17 cellular contexts compared by ENCODE assay signal in genomic region chr3:11689749-11690148, GRCh38. TPM values are rescaled to one million over a fixed set of nuclear protein-coding genes. Genes with fewer than 3 reads are reported as not detected.
DNase-seq lines count a peak whose midpoint lies in the region; ATAC-seq and TF ChIP-seq lines count a peak whose summit lies in the region.
"Had no signal": no experiment of that assay in that cellular context is flagged by ENCODE, and none has a peak within 500 bp of the region (broad histone marks: within the 10 kb centered on the region; RNA-seq: fewer than 3 reads in every experiment).

No MANE protein-coding gene starts in this region.

- CTCF ChIA-PET in WTC11 (lab: Charles Lee), result no interaction called here
- CTCF ChIA-PET in RWPE1 (lab: Yijun Ruan, JAX), result no interaction called here
- CTCF ChIA-PET in SK-N-SH (lab: Yijun Ruan, JAX), result no interaction called here

- H3K9me3 Mint-ChIP-seq in WTC11, result no peaks in the 10 kb centered on the region
- no peaks in the 10 kb centered on the region for H3K9me3 Mint-ChIP-seq in neural progenitor cell
- no peaks in the 10 kb centered on the region for H3K9me3 Mint-ChIP-seq in activated T-cell treated with anti-CD3 and anti-CD28 coated beads, Interleukin-2, amount 50 U/mL, for 72 hours
- H3K9me3 Mint-ChIP-seq: CD4-positive, alpha-beta memory T cell; HFFc6 had no signal

- TF ChIP-seq RAD21 in SK-N-SH (IDR thresholded peaks at IDR 0.05; ENCODE audit: low read length), result no peak

- peaks cover 34% of the 10 kb centered on the region for H3K4me1 Mint-ChIP-seq in WTC11
- peaks cover 20% of the 10 kb centered on the region for H3K4me1 Mint-ChIP-seq in neural progenitor cell
- H3K4me1 Mint-ChIP-seq in activated T-cell treated with anti-CD3 and anti-CD28 coated beads, Interleukin-2, amount 50 U/mL, for 72 hours (ENCODE audit: low read depth), result no peaks in the 10 kb centered on the region

- H3K4me3 ChIP-seq in hepatocyte, result no peak overlapping the region
- H3K4me3 ChIP-seq in neural progenitor cell, result no peak overlapping the region
- H3K4me3 ChIP-seq in SK-N-SH (ENCODE audit: low read depth in 2 of 2, low read length in 1 of 2), result no peak overlapping the region
- H3K4me3 ChIP-seq: A549, GM12878 had no signal

- peak overlapping the region; percentile 45 for H3K27ac ChIP-seq in hepatocyte
- peak overlapping the region; percentile 33 for H3K27ac ChIP-seq in neural progenitor cell
- H3K27ac ChIP-seq in RWPE1, result no peak overlapping the region
- no peak overlapping the region for H3K27ac ChIP-seq in SK-N-SH (ENCODE audit: low read depth in 2 of 2, low read length in 1 of 2)
- H3K27ac ChIP-seq: A549, C4-2B had no signal

- H3K27me3 Mint-ChIP-seq in WTC11 (ENCODE audit: low read depth) (no peaks in the 10 kb centered on the region), neural progenitor cell (ENCODE audit: insufficient read depth, low read depth) (no peaks in the 10 kb centered on the region)
- no peaks in the 10 kb centered on the region for H3K27me3 Mint-ChIP-seq in activated T-cell treated with anti-CD3 and anti-CD28 coated beads, Interleukin-2, amount 50 U/mL, for 72 hours (ENCODE audit: low read depth)
- H3K27me3 Mint-ChIP-seq: CD4-positive, alpha-beta memory T cell; IgD-negative memory B cell had no signal

- no peaks in the 10 kb centered on the region for H3K9me2 ChIP-seq in hepatocyte (replicated peaks; ENCODE audit: insufficient read depth)
- no peaks in the 10 kb centered on the region for H3K9me2 ChIP-seq in SK-N-SH

- H3K27ac Mint-ChIP-seq in WTC11 (peak overlapping the region; percentile 83), neural progenitor cell (no peak overlapping the region)
- H3K27ac Mint-ChIP-seq in activated T-cell treated with anti-CD3 and anti-CD28 coated beads, Interleukin-2, amount 50 U/mL, for 72 hours, result no peak overlapping the region
- H3K27ac Mint-ChIP-seq: HFFc6, IgD-negative memory B cell had no signal

- peaks cover 18% of the 10 kb centered on the region for H3F3A ChIP-seq in neural progenitor cell (ENCODE audit: low read depth)
- H3F3A ChIP-seq in SK-N-SH (replicated peaks; ENCODE audit: insufficient read depth), result peaks cover 4% of the 10 kb centered on the region

- no peaks in the 10 kb centered on the region for H3K36me3 Mint-ChIP-seq in WTC11
- no peaks in the 10 kb centered on the region for H3K36me3 Mint-ChIP-seq in neural progenitor cell
- no peaks in the 10 kb centered on the region for H3K36me3 Mint-ChIP-seq in activated T-cell treated with anti-CD3 and anti-CD28 coated beads, Interleukin-2, amount 50 U/mL, for 72 hours (ENCODE audit: insufficient read depth in 2 of 2)

- TF ChIP-seq CTCF in WTC11 (IDR thresholded peaks at IDR 0.05) (no peak), hepatocyte (IDR thresholded peaks at IDR 0.05; ENCODE audit: poor library complexity) (no peak), neural progenitor cell (IDR thresholded peaks at IDR 0.05) (no peak), RWPE1 (conservative IDR thresholded peaks at IDR 0.05; ENCODE audit: low read depth) (no peak), SK-N-SH (IDR thresholded peaks at IDR 0.05) (no peak)

- DNase-seq in WTC11 (ENCODE audit: low spot score) (no peak), hepatocyte (ENCODE audit: low spot score) (no peak), neural progenitor cell (ENCODE audit: low spot score) (peak; percentile 7), RWPE1 (ENCODE audit: low spot score) (no peak), SK-N-SH (no peak)
- no peak for DNase-seq in activated T-cell treated with anti-CD3 and anti-CD28 coated beads, Interleukin-2, amount 50 U/mL, for 72 hours
- DNase-seq: BE2C; CD4-positive, alpha-beta memory T cell; DMS79; GOT3; HCEC 1CT; HFFc6 had no signal

- no peak overlapping the region for H2AFZ ChIP-seq in hepatocyte
- no peak overlapping the region for H2AFZ ChIP-seq in neural progenitor cell (replicated peaks)
- H2AFZ ChIP-seq in SK-N-SH (ENCODE audit: low read depth), result no peak overlapping the region

- H3K9ac ChIP-seq in neural progenitor cell, result no peak overlapping the region
- no peak overlapping the region for H3K9ac ChIP-seq in SK-N-SH

- no peak overlapping the region for H3K4me3 Mint-ChIP-seq in WTC11
- H3K4me3 Mint-ChIP-seq in neural progenitor cell, result no peak overlapping the region
- no peak overlapping the region for H3K4me3 Mint-ChIP-seq in activated T-cell treated with anti-CD3 and anti-CD28 coated beads, Interleukin-2, amount 50 U/mL, for 72 hours
- H3K4me3 Mint-ChIP-seq: CD4-positive, alpha-beta memory T cell; HFFc6 had no signal

- no peak for TF ChIP-seq EP300 in SK-N-SH (IDR thresholded peaks at IDR 0.05; ENCODE audit: borderline replicate concordance in 1 of 2, low read depth in 1 of 2, low read length in 1 of 2)

- peak; percentile 56 for ATAC-seq in WTC11
- ATAC-seq in activated T-cell treated with anti-CD3 and anti-CD28 coated beads, Interleukin-2, amount 50 U/mL, for 72 hours (replicated peaks in 1 of 2), result no peak
- ATAC-seq in HG02759 (IDR thresholded peaks at IDR 0.05; ENCODE audit: unreplicated experiment), result no peak
- ATAC-seq: A549, GM12878 had no signal

- H3K4me1 ChIP-seq in hepatocyte (ENCODE audit: insufficient read depth) (no peaks in the 10 kb centered on the region), neural progenitor cell (peaks cover 24% of the 10 kb centered on the region), SK-N-SH (ENCODE audit: control insufficient read depth in 1 of 2, insufficient read depth in 2 of 2, low read depth in 1 of 2, low read length in 1 of 2) (peaks cover 8 to 12% of the 10 kb centered on the region in 2 experiments; a peak in 3 of 4 replicates)
- H3K4me1 ChIP-seq: BE2C had no signal

- H3K36me3 ChIP-seq in hepatocyte (replicated peaks; ENCODE audit: insufficient read depth, low read depth) (no peaks in the 10 kb centered on the region), neural progenitor cell (no peaks in the 10 kb centered on the region), SK-N-SH (replicated peaks in 1 of 2; ENCODE audit: control insufficient read depth in 1 of 2, insufficient read depth in 2 of 2, low read length in 1 of 2) (peaks cover 0 to 10% of the 10 kb centered on the region in 2 experiments)
- H3K36me3 ChIP-seq: BE2C had no signal

- POLR2A ChIA-PET in WTC11 (lab: Charles Lee) (no interaction called here), RWPE1 (lab: Yijun Ruan, JAX; ENCODE audit: low non-redundant PET) (no interaction called here), SK-N-SH (lab: Yijun Ruan, JAX) (no interaction called here)

- WGBS in hepatocyte (ENCODE audit: low lambda C conversion rate, missing lambda C conversion rate), result 75% methylated on average over 8 of the region's 8 CpGs
- WGBS in SK-N-SH (ENCODE audit: low lambda C conversion rate), result 89% methylated on average over 8 of the region's 8 CpGs

- H3K79me2 ChIP-seq in hepatocyte, result peaks cover 28% of the 10 kb centered on the region
- H3K79me2 ChIP-seq in neural progenitor cell (ENCODE audit: low read depth), result no peaks in the 10 kb centered on the region
- peaks cover 8% of the 10 kb centered on the region; the same call in 1 of the 2 replicates for H3K79me2 ChIP-seq in SK-N-SH (ENCODE audit: insufficient read depth)

- H4K20me1 ChIP-seq in hepatocyte (ENCODE audit: insufficient read depth, poor library complexity, severe bottlenecking), result no peaks in the 10 kb centered on the region
- H4K20me1 ChIP-seq in neural progenitor cell (ENCODE audit: low read depth), result no peaks in the 10 kb centered on the region
- peaks cover 4% of the 10 kb centered on the region; the same call in 1 of the 2 replicates for H4K20me1 ChIP-seq in SK-N-SH (ENCODE audit: insufficient read depth)

- H3K9me3 ChIP-seq in hepatocyte (ENCODE audit: low read depth), result no peaks in the 10 kb centered on the region
- no peaks in the 10 kb centered on the region for H3K9me3 ChIP-seq in neural progenitor cell (ENCODE audit: low read depth)
- no peaks in the 10 kb centered on the region for H3K9me3 ChIP-seq in SK-N-SH
- H3K9me3 ChIP-seq: A549, BE2C had no signal

- no peak overlapping the region for H3K4me2 ChIP-seq in hepatocyte
- H3K4me2 ChIP-seq in neural progenitor cell, result peak overlapping the region; percentile 55
- H3K4me2 ChIP-seq in SK-N-SH, result no peak overlapping the region
- H3K4me2 ChIP-seq: A549 had no signal

- H3K27me3 ChIP-seq in hepatocyte (no peaks in the 10 kb centered on the region), neural progenitor cell (no peaks in the 10 kb centered on the region), SK-N-SH (ENCODE audit: insufficient read depth) (no peaks in the 10 kb centered on the region)
- H3K27me3 ChIP-seq: BE2C had no signal

TF ChIP-seq in WTC11, 78 proteins besides CTCF, POLR2A, EP300 and RAD21 (continues in another document):
- TF ChIP-seq FOXJ3 (CRISPR knock-in tag; IDR thresholded peaks at IDR 0.05; ENCODE audit: borderline replicate concordance) (no peak), E2F5 (CRISPR knock-in tag; IDR thresholded peaks at IDR 0.05) (no peak)

TF ChIP-seq in SK-N-SH, 30 proteins besides CTCF, POLR2A, EP300 and RAD21 (continues in another document):
- TF ChIP-seq ZBTB33 (IDR thresholded peaks at IDR 0.05; ENCODE audit: borderline replicate concordance, low read depth), result no peak

RNA-seq across cellular contexts. Expression of gene VGLL4, which starts 46.0 kb away (rescaled TPM):
- total RNA-seq in WTC11 (2021) (42.2 to 43.8 TPM (median 43.0 TPM) in 3 replicates), hepatocyte (99.3 and 109 TPM in 2 replicates), neural progenitor cell (ENCODE audit: low replicate concordance) (82.6 and 111 TPM in 2 replicates)
- polyA plus RNA-seq in hepatocyte (57.9 and 70.5 TPM in 2 replicates), SK-N-SH (2012; rRNA removed) (48.9 and 52.1 TPM in 2 replicates)
- 10 to 100 TPM; 22.3 to 23.7 TPM for total RNA-seq in activated T-cell treated with anti-CD3 and anti-CD28 coated beads, Interleukin-2, amount 50 U/mL, for 72 hours
- polyA plus RNA-seq in SK-N-SH (2012; cell fraction: cytosol; rRNA removed), result 40.5 and 45.5 TPM in 2 replicates
- polyA plus RNA-seq in SK-N-SH (2012; cell fraction: nucleus; rRNA removed), result 60.2 and 71.7 TPM in 2 replicates

Comparison
In these comparisons a context has a peak if more than half of its experiments do, and no peak if none do; other contexts are left out.
1. H3K27ac ChIP-seq: peak in hepatocyte (single experiment) and neural progenitor cell (single experiment); none in RWPE1 (single experiment) and SK-N-SH (0 of 2).